Comparison of ENCODE assay signal across 11 cellular contexts in the genomic region with DNA sequence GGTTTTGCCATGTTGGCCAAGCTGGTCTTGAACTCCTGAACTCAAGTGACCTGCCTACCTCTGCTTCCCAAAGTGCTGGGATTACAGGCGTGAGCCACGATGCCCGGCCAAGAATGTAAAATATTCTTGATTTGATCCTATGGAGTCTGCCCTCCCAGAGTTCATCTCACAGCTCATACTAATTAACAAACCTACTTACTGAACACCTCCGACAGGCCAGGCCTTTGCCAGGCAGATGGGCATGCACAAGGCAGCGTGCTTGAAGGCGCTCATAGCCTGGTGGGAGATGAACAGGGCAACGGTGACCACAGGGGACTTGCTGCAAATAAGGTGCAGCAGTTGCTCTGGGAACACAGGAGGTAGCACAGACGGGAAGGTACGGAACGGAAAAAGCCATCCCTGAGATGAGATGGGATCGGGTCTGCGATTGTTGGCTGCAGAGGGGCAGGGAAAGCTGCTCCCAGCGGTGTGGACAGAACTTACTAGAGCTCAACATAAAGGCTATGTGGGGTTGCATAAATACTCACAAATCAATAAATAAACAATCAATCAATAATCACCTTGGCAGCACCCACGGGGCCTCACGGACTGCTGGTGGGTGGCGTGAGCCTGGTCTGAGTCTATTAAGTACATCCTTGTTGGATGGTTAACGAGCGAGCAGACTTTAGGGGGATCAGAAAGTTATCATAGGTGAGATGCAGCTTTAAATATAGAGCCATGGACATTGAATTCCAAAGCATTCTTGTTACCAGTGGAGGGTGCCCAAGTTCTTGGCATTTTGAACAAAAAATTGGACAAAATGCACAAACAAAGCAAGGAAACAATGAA. TPM values are rescaled to one million over a fixed set of nuclear protein-coding genes. Genes with fewer than 3 reads are reported as not detected.
DNase-seq lines count a peak whose midpoint lies in the region; ATAC-seq and TF ChIP-seq lines count a peak whose summit lies in the region.
"Had no signal": no experiment of that assay in that cellular context is flagged by ENCODE, and none has a peak within 500 bp of the region (broad histone marks: within the 10 kb centered on the region; RNA-seq: fewer than 3 reads in every experiment).

No MANE protein-coding gene starts in this region.

- no peaks in the 10 kb centered on the region; a peak in 2 of 4 replicates for H3K4me1 ChIP-seq in SK-N-SH (ENCODE audit: control insufficient read depth in 1 of 2, insufficient read depth in 2 of 2, low read depth in 1 of 2, low read length in 1 of 2)
- peaks cover 8% of the 10 kb centered on the region for H3K4me1 ChIP-seq in mesenchymal stem cell (ENCODE audit: control insufficient read depth, insufficient read depth, low read depth, low read length)
- H3K4me1 ChIP-seq in upper lobe of left lung, result peaks cover 7 to 15% (median 11%) of the 10 kb centered on the region in 4 donors

- H4K8ac ChIP-seq in mesenchymal stem cell (ENCODE audit: low read length), result peak overlapping the region; percentile 13

- H3K9me3 ChIP-seq in SK-N-SH, result no peaks in the 10 kb centered on the region
- H3K9me3 ChIP-seq in mesenchymal stem cell (ENCODE audit: control insufficient read depth, low read length), result no peaks in the 10 kb centered on the region
- no peaks in the 10 kb centered on the region for H3K9me3 ChIP-seq in upper lobe of left lung
- H3K9me3 ChIP-seq: neutrophil had no signal

- H3K36me3 ChIP-seq in SK-N-SH (replicated peaks in 1 of 2; ENCODE audit: control insufficient read depth in 1 of 2, insufficient read depth in 2 of 2, low read length in 1 of 2), result no peaks in the 10 kb centered on the region
- H3K36me3 ChIP-seq in mesenchymal stem cell (ENCODE audit: control insufficient read depth in 1 of 2, insufficient read depth in 2 of 2, low read depth in 1 of 2, low read length in 2 of 2), result no peaks in the 10 kb centered on the region
- H3K36me3 ChIP-seq in upper lobe of left lung, result no peaks in the 10 kb centered on the region
- H3K36me3 ChIP-seq: neutrophil had no signal

- no peak overlapping the region for H3K4ac ChIP-seq in mesenchymal stem cell (ENCODE audit: low read depth in 1 of 2, low read length in 2 of 2)

- no peak overlapping the region for H2BK120ac ChIP-seq in mesenchymal stem cell (ENCODE audit: low read depth, low read length)

- no peak overlapping the region for H2BK15ac ChIP-seq in mesenchymal stem cell (ENCODE audit: low read depth, poor library complexity, severe bottlenecking)

- no peak overlapping the region for H2BK12ac ChIP-seq in mesenchymal stem cell (ENCODE audit: low read length in 2 of 2)

- no peak overlapping the region for H3K18ac ChIP-seq in mesenchymal stem cell (ENCODE audit: low read depth in 1 of 2, low read length in 2 of 2)

- TF ChIP-seq RAD21 in SK-N-SH (IDR thresholded peaks at IDR 0.05; ENCODE audit: low read length), result no peak

- DNase-seq in SK-N-SH, result no peak
- no peak for DNase-seq in caudate nucleus (lab: John Stamatoyannopoulos, UW)
- DNase-seq in mesenchymal stem cell, result no peak
- no peak for DNase-seq in upper lobe of left lung
- no peak for DNase-seq in iPS-NIHi11 (ENCODE audit: low spot score)
- no peak for DNase-seq in islet precursor cell
- DNase-seq: activated CD4-positive, CD25-positive, alpha-beta regulatory T cell; NCI-H1930 had no signal

- POLR2A ChIA-PET in SK-N-SH (lab: Yijun Ruan, JAX), result no interaction called here

- no peak overlapping the region for H2AK5ac ChIP-seq in mesenchymal stem cell (ENCODE audit: low read length, severe bottlenecking)

- no peaks in the 10 kb centered on the region for H3K79me2 ChIP-seq in SK-N-SH (ENCODE audit: insufficient read depth)

- H4K91ac ChIP-seq in mesenchymal stem cell (ENCODE audit: low read length), result peak overlapping the region; percentile 22

- TF ChIP-seq EP300 in SK-N-SH (IDR thresholded peaks at IDR 0.05; ENCODE audit: borderline replicate concordance in 1 of 2, low read depth in 1 of 2, low read length in 1 of 2) (no peak), upper lobe of left lung (IDR thresholded peaks at IDR 0.05) (no peak)

- no peak overlapping the region for H3K9ac ChIP-seq in SK-N-SH
- H3K9ac ChIP-seq in mesenchymal stem cell (ENCODE audit: low read length), result peak overlapping the region; percentile 85

- ATAC-seq in SK-N-SH treated with all-trans-retinoic acid at 6 μM for 48 hours (no peak), upper lobe of left lung (ENCODE audit: low FRiP score in 2 of 2) (no peak), HG03135 (IDR thresholded peaks at IDR 0.05; ENCODE audit: unreplicated experiment) (no peak)

- H2BK5ac ChIP-seq in mesenchymal stem cell (ENCODE audit: low read depth, low read length, poor library complexity, severe bottlenecking), result no peak overlapping the region

- H3F3A ChIP-seq in SK-N-SH (replicated peaks; ENCODE audit: insufficient read depth), result no peaks in the 10 kb centered on the region

- H2AFZ ChIP-seq in SK-N-SH (ENCODE audit: low read depth) (no peak overlapping the region; the same call in 1 of the 2 replicates), mesenchymal stem cell (ENCODE audit: low read depth, low read length) (peak overlapping the region; percentile 19)

- H3K27me3 ChIP-seq in SK-N-SH (ENCODE audit: insufficient read depth), result no peaks in the 10 kb centered on the region
- H3K27me3 ChIP-seq in mesenchymal stem cell (ENCODE audit: control insufficient read depth in 1 of 2, insufficient read depth in 1 of 2, low read length in 2 of 2), result no peaks in the 10 kb centered on the region
- no peaks in the 10 kb centered on the region for H3K27me3 ChIP-seq in upper lobe of left lung

- H3K4me3 ChIP-seq in SK-N-SH (ENCODE audit: low read depth in 2 of 2, low read length in 1 of 2) (no peak overlapping the region), mesenchymal stem cell (ENCODE audit: insufficient read depth in 1 of 2, low read depth in 1 of 2, low read length in 2 of 2) (peak overlapping the region; percentile 34 to 78), upper lobe of left lung (peak overlapping the region in 3 of 4 donors; percentile 34 to 46 (median 45))

- no peaks in the 10 kb centered on the region for H3K9me2 ChIP-seq in SK-N-SH

- no peak overlapping the region for H3K14ac ChIP-seq in mesenchymal stem cell (ENCODE audit: low read length in 2 of 2)

- no peaks in the 10 kb centered on the region for H3K79me1 ChIP-seq in mesenchymal stem cell (replicated peaks; ENCODE audit: low read length, poor library complexity, severe bottlenecking)

- H3K23ac ChIP-seq in mesenchymal stem cell (ENCODE audit: low read length in 2 of 2), result no peak overlapping the region

- 0 out of 2 replicates have a peak, but pooled peaks have one; percentile 13 for TF ChIP-seq CTCF in SK-N-SH (IDR thresholded peaks at IDR 0.05)
- TF ChIP-seq CTCF in upper lobe of left lung (IDR thresholded peaks at IDR 0.05), result peak in 1 of 6 experiments; percentile 4

- no peaks in the 10 kb centered on the region for H4K20me1 ChIP-seq in SK-N-SH (ENCODE audit: insufficient read depth)

- H3K27ac ChIP-seq in SK-N-SH (ENCODE audit: low read depth in 2 of 2, low read length in 1 of 2) (no peak overlapping the region), caudate nucleus (ENCODE audit: low read depth, low read length) (peak overlapping the region; percentile 40), mesenchymal stem cell (ENCODE audit: low read length, poor library complexity, severe bottlenecking) (peak overlapping the region; percentile 48), upper lobe of left lung (peak overlapping the region; percentile 1 to 66 (median 18))
- H3K27ac ChIP-seq: neutrophil had no signal

- H3K4me2 ChIP-seq in SK-N-SH, result peak overlapping the region; percentile 45; the same call in 1 of the 2 replicates
- H3K4me2 ChIP-seq in mesenchymal stem cell (ENCODE audit: low read length, poor library complexity, severe bottlenecking), result peak overlapping the region; percentile 48

- no peak for TF ChIP-seq POLR2A in upper lobe of left lung (IDR thresholded peaks at IDR 0.05)

- CTCF ChIA-PET in SK-N-SH (lab: Yijun Ruan, JAX), result interaction anchor here (0.6 to 1.1 kb wide), 2 partner anchors 10 to 23 kb away, joined by 3 read pairs; no protein-coding TSS in a partner anchor

- 90% methylated on average over 18 of the region's 18 CpGs for WGBS in SK-N-SH (ENCODE audit: low lambda C conversion rate)
- WGBS in mesenchymal stem cell, result 92% methylated on average over 18 of the region's 18 CpGs
- WGBS in upper lobe of left lung, 2 donors, result 76 to 78% methylated on average over 18 of the region's 18 CpGs

TF ChIP-seq in SK-N-SH, 30 proteins besides CTCF, POLR2A, EP300 and RAD21 (continues in another document):
- TF ChIP-seq, protein P1, sequence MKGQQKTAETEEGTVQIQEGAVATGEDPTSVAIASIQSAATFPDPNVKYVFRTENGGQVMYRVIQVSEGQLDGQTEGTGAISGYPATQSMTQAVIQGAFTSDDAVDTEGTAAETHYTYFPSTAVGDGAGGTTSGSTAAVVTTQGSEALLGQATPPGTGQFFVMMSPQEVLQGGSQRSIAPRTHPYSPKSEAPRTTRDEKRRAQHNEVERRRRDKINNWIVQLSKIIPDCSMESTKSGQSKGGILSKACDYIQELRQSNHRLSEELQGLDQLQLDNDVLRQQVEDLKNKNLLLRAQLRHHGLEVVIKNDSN (IDR thresholded peaks at IDR 0.05; ENCODE audit: borderline replicate concordance, low read depth), result no peak

TF ChIP-seq in SK-N-SH treated with all-trans-retinoic acid at 6 μM for 48 hours, 23 proteins besides CTCF, POLR2A, EP300 and RAD21 (continues in another document):
- no peak for TF ChIP-seq OSR1 (CRISPR knock-in tag; IDR thresholded peaks at IDR 0.05)
- no peak for TF ChIP-seq ARNTL (CRISPR knock-in tag; IDR thresholded peaks at IDR 0.05; ENCODE audit: borderline replicate concordance, low read depth)
- TF ChIP-seq PPARA (CRISPR knock-in tag; IDR thresholded peaks at IDR 0.05; ENCODE audit: borderline replicate concordance), result no peak
- TF ChIP-seq CSDC2 (CRISPR knock-in tag; IDR thresholded peaks at IDR 0.05), result no peak

RNA-seq across cellular contexts. Expression of gene ACBD7, which starts 4.7 kb away (rescaled TPM):
- 0.54 and 0.92 TPM in 2 replicates for polyA plus RNA-seq in SK-N-SH (2012; rRNA removed)
- polyA plus RNA-seq in SK-N-SH (2012; cell fraction: cytosol; rRNA removed), result 0.64 and 0.66 TPM in 2 replicates
- polyA plus RNA-seq in SK-N-SH (2012; cell fraction: nucleus; rRNA removed), result 0.36 and 0.99 TPM in 2 replicates
- 0.07 TPM for polyA plus RNA-seq in mesenchymal stem cell (2013, experiment 1 of 2)
- not detected for polyA plus RNA-seq in mesenchymal stem cell (2013, experiment 2 of 2)
- 1 to 10 TPM in 1 of 6 donors, under 1 TPM in 3, not detected in 2; 0.46 to 2.4 (median 0.83) TPM for total RNA-seq in upper lobe of left lung

RNA-seq across cellular contexts. Expression of gene RPP38, which starts 13.3 kb away (rescaled TPM):
- polyA plus RNA-seq in SK-N-SH (2012; rRNA removed), result 18.5 and 20.4 TPM in 2 replicates
- 20.1 and 23.9 TPM in 2 replicates for polyA plus RNA-seq in SK-N-SH (2012; cell fraction: cytosol; rRNA removed)
- 11.7 and 11.9 TPM in 2 replicates for polyA plus RNA-seq in SK-N-SH (2012; cell fraction: nucleus; rRNA removed)
- 22.1 TPM for polyA plus RNA-seq in mesenchymal stem cell (2013, experiment 1 of 2)
- polyA plus RNA-seq in mesenchymal stem cell (2013, experiment 2 of 2), result 21.2 TPM
- total RNA-seq in upper lobe of left lung, result 10 to 100 TPM in 5 of 6 donors, 1 to 10 TPM in 1; 6.4 to 27.2 (median 13.6) TPM

RNA-seq across cellular contexts. Expression of gene OLAH, which starts 40.1 kb away (rescaled TPM):
- not detected in 2 replicates for polyA plus RNA-seq in SK-N-SH (2012; rRNA removed)
- not detected in 2 replicates for polyA plus RNA-seq in SK-N-SH (2012; cell fraction: cytosol; rRNA removed)
- polyA plus RNA-seq in SK-N-SH (2012; cell fraction: nucleus; rRNA removed), result 0.05 TPM in 1 of 2 replicates, not detected in the other
- polyA plus RNA-seq in mesenchymal stem cell (2013, experiment 1 of 2), result 0.17 TPM
- polyA plus RNA-seq in mesenchymal stem cell (2013, experiment 2 of 2), result 0.18 TPM
- 1 to 10 TPM; 1.1 to 5.6 (median 2.4) TPM for total RNA-seq in upper lobe of left lung

Comparison
In these comparisons a context has a peak if more than half of its experiments do, and no peak if none do; other contexts are left out.
1. H3K27ac ChIP-seq: peak in caudate nucleus (single experiment), mesenchymal stem cell (single experiment) and upper lobe of left lung (4 of 4); none in SK-N-SH (0 of 2).
2. H3K4me3 ChIP-seq: peak in mesenchymal stem cell (2 of 2) and upper lobe of left lung (3 of 4); none in SK-N-SH (0 of 2).